19 cellular contexts compared by ENCODE assay signal in genomic region chr4:153018716-153019115, GRCh38.
DNase-seq lines count a peak whose midpoint lies in the region; ATAC-seq and TF ChIP-seq lines count a peak whose summit lies in the region.
"Had no signal": no experiment of that assay in that cellular context is flagged by ENCODE, and none has a peak within 500 bp of the region (broad histone marks: within the 10 kb centered on the region; RNA-seq: fewer than 3 reads in every experiment).

No MANE protein-coding gene starts in this region.

- H3K27ac Mint-ChIP-seq in neural crest cell (ENCODE audit: unreplicated experiment), result peak overlapping the region; percentile 60
- H3K27ac Mint-ChIP-seq: HFFc6 had no signal

- DNase-seq in DMS 273 (lab: John Stamatoyannopoulos, UW; ENCODE audit: unreplicated experiment), result peak; percentile 83
- peak; percentile 39 for DNase-seq in NCI-H1092 treated with DMSO at 0.1 percent for 48 hours (lab: John Stamatoyannopoulos, UW)
- peak; percentile 75 to 86 for DNase-seq in NCI-H524 (lab: John Stamatoyannopoulos, UW)
- DNase-seq in neural crest cell (ENCODE audit: low read depth, low spot score), result no peak
- no peak for DNase-seq in COLO829 (ENCODE audit: low spot score)
- DNase-seq in SIG-M5 (lab: John Stamatoyannopoulos, UW), result no peak
- DNase-seq: GDM1, H7, HFFc6, KBM-7, MV-4-11, NCI-H1417 treated with DMSO at 0.1 percent for 48 hours, NCI-H2029, NCI-H226, NCI-H774, SW 1271, T-helper 2 cell had no signal

- TF ChIP-seq CTCF in neural crest cell (conservative IDR thresholded peaks at IDR 0.05), result no peak

- H3K36me3 Mint-ChIP-seq in neural crest cell (ENCODE audit: low read depth), result no peaks in the 10 kb centered on the region

- no peaks in the 10 kb centered on the region for H3K27me3 Mint-ChIP-seq in neural crest cell (ENCODE audit: low read depth)

- H3K4me3 Mint-ChIP-seq in neural crest cell, result no peak overlapping the region
- H3K4me3 Mint-ChIP-seq: HFFc6 had no signal

- peaks cover 7% of the 10 kb centered on the region for H3K4me1 Mint-ChIP-seq in neural crest cell

- ATAC-seq in GM21737 (IDR thresholded peaks at IDR 0.05; ENCODE audit: unreplicated experiment), result no peak
- ATAC-seq: HepG2 had no signal

- H3K9me3 Mint-ChIP-seq in neural crest cell, result no peaks in the 10 kb centered on the region
- H3K9me3 Mint-ChIP-seq: HFFc6 had no signal

Comparison
In these comparisons a context has a peak if more than half of its experiments do, and no peak if none do; other contexts are left out.
1. DNase-seq: peak in DMS 273 (single experiment), NCI-H1092 treated with DMSO at 0.1 percent for 48 hours (single experiment) and NCI-H524 (2 of 2); none in neural crest cell (single experiment), COLO829 (single experiment) and SIG-M5 (single experiment).